In genomic region chr6:3041606-3042005, GRCh38 we compare ENCODE assay signal across 16 cellular contexts. TPM values are rescaled to one million over a fixed set of nuclear protein-coding genes. Genes with fewer than 3 reads are reported as not detected.
A peak's percentile ranks its signal among the peaks of the same experiment; 100 is the strongest.
DNase-seq lines count a peak whose midpoint lies in the region; ATAC-seq and TF ChIP-seq lines count a peak whose summit lies in the region.
"Had no signal": no experiment of that assay in that cellular context is flagged by ENCODE, and none has a peak within 500 bp of the region (broad histone marks: within the 10 kb centered on the region; RNA-seq: fewer than 3 reads in every experiment).

No MANE protein-coding gene starts in this region.

- BruUV-seq in PC-3 (replicated peaks; lab: Mats Ljungman, UMichigan) = no TSS peak

- no peaks in the 10 kb centered on the region for H3K9me3 Mint-ChIP-seq in endothelial cell (ENCODE audit: unreplicated experiment)

- no peak overlapping the region for H3K4me2 ChIP-seq in PC-3 (ENCODE audit: low read length)
- peak overlapping the region; percentile 34 for H3K4me2 ChIP-seq in neuronal stem cell (ENCODE audit: insufficient read depth, low read length, poor library complexity, severe bottlenecking)
- H3K4me2 ChIP-seq: A549, PC-9 had no signal

- H3K4me3 ChIP-seq in PC-3 (ENCODE audit: low read length) (no peak overlapping the region), neuronal stem cell (ENCODE audit: low read length in 2 of 2) (no peak overlapping the region)
- H3K4me3 ChIP-seq: A549, PC-9, SJCRH30 had no signal

- H3K9me3 ChIP-seq in PC-3 (ENCODE audit: low read length) (no peaks in the 10 kb centered on the region), neuronal stem cell (replicated peaks in 1 of 2; ENCODE audit: control insufficient read depth in 2 of 2, insufficient read depth in 1 of 2, low read depth in 1 of 2, low read length in 2 of 2) (no peaks in the 10 kb centered on the region)
- H3K9me3 ChIP-seq: A549, SJCRH30 had no signal

- POLR2A ChIA-PET in PC-3 (lab: Charles Lee; ENCODE audit: unreplicated experiment) = no interaction called here

- no CpG with 5 or more reads among the region's 2 CpGs for WGBS in neuronal stem cell (ENCODE audit: extremely low coverage in 2 of 2, insufficient read length in 2 of 2, insufficient replicate concordance in 1 of 2), 2 donors

- H3K18ac ChIP-seq in neuronal stem cell (ENCODE audit: low read length) = no peak overlapping the region

- H2AFZ ChIP-seq in PC-3 (ENCODE audit: low read length) (0 out of 2 replicates have a peak overlapping the region, but pooled peaks have one; percentile 24), neuronal stem cell (ENCODE audit: low read length) (no peak overlapping the region)
- H2AFZ ChIP-seq: PC-9 had no signal

- H3K79me1 ChIP-seq in neuronal stem cell (ENCODE audit: low read depth, low read length) = no peaks in the 10 kb centered on the region

- no peak overlapping the region for H4K91ac ChIP-seq in neuronal stem cell (ENCODE audit: low read depth, low read length, poor library complexity)

- no peaks in the 10 kb centered on the region for H3K36me3 ChIP-seq in PC-3 (ENCODE audit: low read depth, low read length)
- H3K36me3 ChIP-seq in neuronal stem cell (replicated peaks in 1 of 2; ENCODE audit: control insufficient read depth in 2 of 2, insufficient read depth in 2 of 2, low read length in 2 of 2) = no peaks in the 10 kb centered on the region
- H3K36me3 ChIP-seq: SJCRH30 had no signal

- H3K27ac Mint-ChIP-seq in endothelial cell (ENCODE audit: unreplicated experiment) = peak overlapping the region; percentile 54

- TF ChIP-seq CTCF in PC-3 (conservative IDR thresholded peaks at IDR 0.05; ENCODE audit: low read depth, low read length) = no peak
- no peak for TF ChIP-seq CTCF in endothelial cell (IDR thresholded peaks at IDR 0.05; ENCODE audit: unreplicated experiment)

- H3K4ac ChIP-seq in neuronal stem cell (ENCODE audit: low read length) = no peak overlapping the region

- no peak overlapping the region for H2BK12ac ChIP-seq in neuronal stem cell (ENCODE audit: low read length)

- DNase-seq in G401 (ENCODE audit: low spot score) (peak; percentile 45), PC-3 (no peak), endothelial cell (ENCODE audit: low spot score) (no peak), neuronal stem cell (ENCODE audit: low spot score) (peak; percentile 67), Ammon's horn (ENCODE audit: low spot score) (no peak), C1 segment of cervical spinal cord (lab: John Stamatoyannopoulos, UW) (no peak)
- DNase-seq: DND-41, GF-D8, NCI-H187, NCI-H748 treated with DMSO at 0.1 percent for 48 hours, PC-9, SJCRH30 had no signal

- in situ Hi-C loops in G401 (cut with HindIII; ENCODE audit: low sequenced_read_pairs) = no loop called here

- H3K79me2 ChIP-seq in PC-3 (ENCODE audit: low read length) = no peaks in the 10 kb centered on the region

- H3K4me1 ChIP-seq in PC-3 (ENCODE audit: insufficient read depth, low read length) (no peaks in the 10 kb centered on the region), neuronal stem cell (ENCODE audit: control insufficient read depth in 2 of 2, insufficient read depth in 1 of 2, low read depth in 1 of 2, low read length in 2 of 2) (peaks cover 0 to 8% of the 10 kb centered on the region in 2 donors)
- H3K4me1 ChIP-seq: A549 had no signal

- H3K27ac ChIP-seq in PC-3 (ENCODE audit: low read length) (no peak overlapping the region), neuronal stem cell (replicated peaks; ENCODE audit: low read length) (peak overlapping the region; percentile 91)
- H3K27ac ChIP-seq: A549, C4-2B, PC-9, SJCRH30 had no signal

- H2BK5ac ChIP-seq in neuronal stem cell (ENCODE audit: low read length) = no peak overlapping the region

- CTCF ChIA-PET in PC-3 (lab: Charles Lee) = no interaction called here

- H3K4me1 Mint-ChIP-seq in endothelial cell (ENCODE audit: unreplicated experiment) = peaks cover 20% of the 10 kb centered on the region

- H3K9me2 ChIP-seq in PC-3 (replicated peaks; ENCODE audit: low read length) = no peaks in the 10 kb centered on the region

- intact Hi-C loops in PC-3 (cut with micrococcal nuclease) = no loop called here

- H3K4me3 Mint-ChIP-seq in endothelial cell (ENCODE audit: unreplicated experiment) = no peak overlapping the region

- no peak overlapping the region for H2AK5ac ChIP-seq in neuronal stem cell (ENCODE audit: low read depth, low read length)

- H3K23ac ChIP-seq in neuronal stem cell (ENCODE audit: low read depth, low read length, poor library complexity) = no peak overlapping the region

- no peak overlapping the region for H2BK120ac ChIP-seq in neuronal stem cell (ENCODE audit: low read depth, low read length)

- H3K36me3 Mint-ChIP-seq in endothelial cell (ENCODE audit: low read depth, unreplicated experiment) = no peaks in the 10 kb centered on the region

- ATAC-seq in PC-3 = 0 out of 2 replicates have a peak, but pooled peaks have one; percentile 15
- no peak for ATAC-seq in GM21381 (IDR thresholded peaks at IDR 0.05; ENCODE audit: unreplicated experiment)
- no peak for ATAC-seq in HG03045 (IDR thresholded peaks at IDR 0.05; ENCODE audit: unreplicated experiment)
- ATAC-seq: A549 had no signal

- H4K8ac ChIP-seq in neuronal stem cell (ENCODE audit: low read depth, low read length) = no peak overlapping the region

- no peak overlapping the region for H3K14ac ChIP-seq in neuronal stem cell (ENCODE audit: low read length)

- H3K27me3 ChIP-seq in PC-3 (ENCODE audit: low read length) (no peaks in the 10 kb centered on the region), neuronal stem cell (ENCODE audit: control insufficient read depth in 3 of 3, insufficient read depth in 3 of 3, low read depth in 1 of 3, low read length in 3 of 3) (peaks cover 0 to 12% (median 0%) of the 10 kb centered on the region in 3 experiments)
- H3K27me3 ChIP-seq: SJCRH30 had no signal

- peaks cover 5% of the 10 kb centered on the region for H3K27me3 Mint-ChIP-seq in endothelial cell (ENCODE audit: unreplicated experiment)

- no peak overlapping the region for H2BK15ac ChIP-seq in neuronal stem cell (ENCODE audit: low read length)

- H4K20me1 ChIP-seq in PC-3 (ENCODE audit: low read length) = no peaks in the 10 kb centered on the region

- no peaks in the 10 kb centered on the region for H3F3A ChIP-seq in PC-3 (ENCODE audit: low read length, unreplicated experiment)

- H3K9ac ChIP-seq in PC-3 (ENCODE audit: low read length) (no peak overlapping the region), neuronal stem cell (ENCODE audit: low read depth, low read length, poor library complexity) (no peak overlapping the region)

RNA-seq across cellular contexts. Expression of gene RIPK1, which starts 26.7 kb away (rescaled TPM):
- total RNA-seq in G401 (2014; rRNA removed; shearing (Covaris generic)) = 18.8 and 19.0 TPM in 2 replicates
- total RNA-seq in PC-3 (2014; rRNA removed) (14.5 and 17.7 TPM in 2 replicates), endothelial cell (ENCODE audit: unreplicated experiment) (34.7 TPM)
- 4.6 TPM for polyA plus RNA-seq in neuronal stem cell (2013, experiment 1 of 2)
- 4.5 TPM for polyA plus RNA-seq in neuronal stem cell (2013, experiment 2 of 2)

RNA-seq across cellular contexts. Expression of gene NQO2, which starts 41.9 kb away (rescaled TPM):
- total RNA-seq in G401 (2014; rRNA removed; shearing (Covaris generic)) = 159 and 203 TPM in 2 replicates
- total RNA-seq in PC-3 (2014; rRNA removed) (21.5 and 26.8 TPM in 2 replicates), endothelial cell (ENCODE audit: unreplicated experiment) (58.8 TPM)
- 28.9 TPM for polyA plus RNA-seq in neuronal stem cell (2013, experiment 1 of 2)
- polyA plus RNA-seq in neuronal stem cell (2013, experiment 2 of 2) = 28.0 TPM

Comparison
In these comparisons a context has a peak if more than half of its experiments do, and no peak if none do; other contexts are left out.
1. DNase-seq: peak in G401 (single experiment) and neuronal stem cell (single experiment); none in PC-3 (single experiment), endothelial cell (single experiment), Ammon's horn (single experiment) and C1 segment of cervical spinal cord (0 of 14).